ENCODE assay signal across 6 cellular contexts in genomic region chr5:123817267-123817666, GRCh38.
"Had no signal": no experiment of that assay in that cellular context is flagged by ENCODE, and none has a peak within 500 bp of the region (broad histone marks: within the 10 kb centered on the region; RNA-seq: fewer than 3 reads in every experiment).

No MANE protein-coding gene starts in this region.

- H3K4me3 ChIP-seq: K562 had no signal

- H3K27ac ChIP-seq: HL-60 had no signal

- FAIRE-seq: HepG2, HTR-8/SVneo, K562 had no signal

- ATAC-seq: HepG2, K562 had no signal

- DNase-seq: IMR-90, KBM-7 had no signal
